Comparison of ENCODE assay signal across 9 cellular contexts in genomic region chr15:64731012-64731806, GRCh38. TPM values are rescaled to one million over a fixed set of nuclear protein-coding genes. Genes with fewer than 3 reads are reported as not detected.
DNase-seq lines count a peak whose midpoint lies in the region; ATAC-seq, FAIRE-seq and TF ChIP-seq lines count a peak whose summit lies in the region.
"Had no signal": no experiment of that assay in that cellular context is flagged by ENCODE, and none has a peak within 500 bp of the region (broad histone marks: within the 10 kb centered on the region; RNA-seq: fewer than 3 reads in every experiment).

No MANE protein-coding gene starts in this region.

- peaks cover 2 to 14% of the 10 kb centered on the region in 2 experiments; a peak in 2 of 4 replicates for H3K79me2 ChIP-seq in H1 (ENCODE audit: control insufficient read depth in 1 of 2, insufficient read depth in 2 of 2, low read length in 2 of 2)

- H3K18ac ChIP-seq in H1 (ENCODE audit: extremely low read depth, low read length) = peak overlapping the region; percentile 49

- H2AFZ ChIP-seq in H1 (ENCODE audit: low read length) = no peak overlapping the region

- WGBS in H1 (ENCODE audit: extremely low coverage in 1 of 2, insufficient coverage in 1 of 2, insufficient read length in 1 of 2, insufficient replicate concordance in 2 of 2, low coverage in 1 of 2, low lambda C conversion rate in 2 of 2, missing lambda C conversion rate in 1 of 2), 2 experiments = 46% methylated on average over 16 of the region's 16 CpGs; no CpG with 5 or more reads in 1 of the 2 experiments

- H4K20me1 ChIP-seq in H1 (replicated peaks in 1 of 2; ENCODE audit: control insufficient read depth in 1 of 2, insufficient read depth in 2 of 2, low read length in 2 of 2) = peaks cover 2 to 4% of the 10 kb centered on the region in 2 experiments

- H3K4ac ChIP-seq in H1 (replicated peaks; ENCODE audit: insufficient read length, low read depth, low read length) = no peak overlapping the region

- H3K27ac Mint-ChIP-seq in activated CD8-positive, alpha-beta T cell treated with anti-CD3 and anti-CD28 coated beads for 36 hours = no peak overlapping the region
- peak overlapping the region; percentile 19 for H3K27ac Mint-ChIP-seq in mesothelial cell of epicardium

- no peak overlapping the region for H3K4me3 Mint-ChIP-seq in activated CD8-positive, alpha-beta T cell treated with anti-CD3 and anti-CD28 coated beads for 36 hours
- no peak overlapping the region for H3K4me3 Mint-ChIP-seq in mesothelial cell of epicardium

- no peaks in the 10 kb centered on the region for H3K23me2 ChIP-seq in H1 (ENCODE audit: low read depth, low read length)

- H3K36me3 Mint-ChIP-seq in activated CD8-positive, alpha-beta T cell treated with anti-CD3 and anti-CD28 coated beads for 36 hours (ENCODE audit: low read depth) = no peaks in the 10 kb centered on the region
- H3K36me3 Mint-ChIP-seq in mesothelial cell of epicardium = no peaks in the 10 kb centered on the region

- ATAC-seq in activated CD8-positive, alpha-beta T cell treated with anti-CD3 and anti-CD28 coated beads for 36 hours = peak; percentile 84
- no peak for ATAC-seq in GM21390 (IDR thresholded peaks at IDR 0.05; ENCODE audit: unreplicated experiment)

- intact Hi-C loops in activated CD8-positive, alpha-beta T cell treated with anti-CD3 and anti-CD28 coated beads for 36 hours (cut with micrococcal nuclease) = loop anchor here (5.0 kb wide), 2 partner anchors 81 to 176 kb away; no protein-coding TSS in a partner anchor

- CTCF ChIA-PET in activated CD8-positive, alpha-beta T cell treated with anti-CD3 and anti-CD28 coated beads for 36 hours (lab: Charles Lee) = interaction anchor here (0.6 to 8.5 kb wide), 23 partner anchors 9 to 344 kb away, joined by 3 to 249 read pairs (median 4); partner anchors contain the start of genes ANKDD1A and TRIP4
- CTCF ChIA-PET in H1 (lab: Charles Lee; ENCODE audit: partially characterized antibody) = interaction anchor here (0.5 to 46.3 kb wide), 33 partner anchors 10 to 312 kb away, joined by 3 to 883 read pairs (median 4); no protein-coding TSS in a partner anchor

- peak; percentile 98 for TF ChIP-seq RAD21 in H1 (IDR thresholded peaks at IDR 0.05 in 1 of 2, conservative IDR thresholded peaks at IDR 0.05 in 1 of 2; ENCODE audit: low read depth in 2 of 2, low read length in 2 of 2)

- no peak overlapping the region for H3K23ac ChIP-seq in H1 (ENCODE audit: insufficient read length)

- peak overlapping the region in 1 of 4 experiments; percentile 36; a peak in 1 of 7 replicates for H3K9ac ChIP-seq in H1 (replicated peaks in 1 of 4; ENCODE audit: extremely low read depth in 1 of 4, low read depth in 3 of 4, low read length in 3 of 4)

- peaks cover 2 to 27% (median 10%) of the 10 kb centered on the region in 4 experiments for H3K36me3 ChIP-seq in H1 (ENCODE audit: control insufficient read depth in 2 of 4, insufficient read depth in 4 of 4, low read length in 3 of 4)

- H3K4me2 ChIP-seq in H1 (ENCODE audit: insufficient read depth in 1 of 2, low read depth in 2 of 2, low read length in 2 of 2) = peak overlapping the region; percentile 36 to 52; a peak in 2 of 4 replicates

- peak overlapping the region; percentile 33 for H2BK120ac ChIP-seq in H1 (replicated peaks; ENCODE audit: low read depth, low read length)

- H4K8ac ChIP-seq in H1 (ENCODE audit: extremely low read depth, insufficient read depth, low read length) = no peak overlapping the region

- H3K4me1 ChIP-seq in H1 (replicated peaks in 1 of 4; ENCODE audit: control insufficient read depth in 3 of 4, insufficient read depth in 4 of 4, low read length in 3 of 4) = peaks cover 7 to 14% (median 10%) of the 10 kb centered on the region in 4 experiments

- H4K91ac ChIP-seq in H1 (replicated peaks; ENCODE audit: insufficient read length, low read length) = peak overlapping the region; percentile 58

- TF ChIP-seq CTCF in HL-60 (IDR thresholded peaks at IDR 0.05; ENCODE audit: insufficient read depth, low read length) (peak; percentile 65), H1 (IDR thresholded peaks at IDR 0.05; ENCODE audit: control extremely low read depth in 1 of 3, insufficient read depth in 1 of 3, low read depth in 1 of 3, low read length in 3 of 3) (peak; percentile 73 to 97 (median 95)), mesothelial cell of epicardium (IDR thresholded peaks at IDR 0.05; ENCODE audit: unreplicated experiment) (peak; percentile 82)
- TF ChIP-seq CTCF in activated CD8-positive, alpha-beta T cell treated with anti-CD3 and anti-CD28 coated beads for 36 hours (IDR thresholded peaks at IDR 0.05) = peak; percentile 96

- H3K9me3 Mint-ChIP-seq in activated CD8-positive, alpha-beta T cell treated with anti-CD3 and anti-CD28 coated beads for 36 hours = no peaks in the 10 kb centered on the region
- H3K9me3 Mint-ChIP-seq in mesothelial cell of epicardium = no peaks in the 10 kb centered on the region

- TF ChIP-seq POLR2A in H1 (IDR thresholded peaks at IDR 0.05; ENCODE audit: control extremely low read depth in 1 of 2, low read depth in 2 of 2, low read length in 2 of 2) = no peak; a peak in 1 of 3 replicates

- 0 out of 3 replicates have a peak, but pooled peaks of 1 of the 2 experiments have one; percentile 24 for TF ChIP-seq EP300 in H1 (IDR thresholded peaks at IDR 0.05; ENCODE audit: borderline replicate concordance in 1 of 2, low read depth in 2 of 2, low read length in 2 of 2)

- peaks cover 6% of the 10 kb centered on the region for H3K4me1 Mint-ChIP-seq in activated CD8-positive, alpha-beta T cell treated with anti-CD3 and anti-CD28 coated beads for 36 hours (ENCODE audit: low read depth)
- H3K4me1 Mint-ChIP-seq in mesothelial cell of epicardium = peaks cover 7% of the 10 kb centered on the region

- peak overlapping the region; percentile 25 for H4K5ac ChIP-seq in H1 (ENCODE audit: insufficient read length, low read depth, low read length)

- H2AK5ac ChIP-seq in H1 (ENCODE audit: low read depth, low read length) = no peak overlapping the region

- H3K27me3 Mint-ChIP-seq in activated CD8-positive, alpha-beta T cell treated with anti-CD3 and anti-CD28 coated beads for 36 hours = peaks cover 2% of the 10 kb centered on the region
- no peaks in the 10 kb centered on the region for H3K27me3 Mint-ChIP-seq in mesothelial cell of epicardium (ENCODE audit: low read depth)

- POLR2A ChIA-PET in activated CD8-positive, alpha-beta T cell treated with anti-CD3 and anti-CD28 coated beads for 36 hours (lab: Charles Lee) = interaction anchor here (1.2 kb wide), 1 partner anchor 11 kb away, joined by 4 read pairs; no protein-coding TSS in a partner anchor
- POLR2A ChIA-PET in H1 (lab: Charles Lee; ENCODE audit: partially characterized antibody) = interaction anchor here (0.6 to 59.2 kb wide), 21 partner anchors 12 to 304 kb away, joined by 3 to 1192 read pairs (median 6); partner anchors contain the start of gene PIF1

- H3K27ac ChIP-seq in HL-60 (replicated peaks) (no peak overlapping the region), H1 (ENCODE audit: low read depth, low read length) (no peak overlapping the region)

- peak; percentile 84 for DNase-seq in COR-L47 (lab: John Stamatoyannopoulos, UW)
- peak; percentile 51 to 80 for DNase-seq in HL-60 (ENCODE audit: low read depth in 1 of 2, low spot score in 1 of 2)
- DNase-seq in NCI-H82 treated with DMSO at 0.1 percent for 48 hours (lab: John Stamatoyannopoulos, UW; ENCODE audit: unreplicated experiment) = peak; percentile 77
- DNase-seq in activated CD8-positive, alpha-beta T cell treated with anti-CD3 and anti-CD28 coated beads for 36 hours = peak; percentile 93
- DNase-seq in H1 (ENCODE audit: low read depth in 1 of 2, low spot score in 2 of 2) = peak; percentile 69 to 97
- DNase-seq in mesothelial cell of epicardium (ENCODE audit: low spot score in 2 of 2, unreplicated experiment in 2 of 2) = peak; percentile 78 to 95
- peak; percentile 70 to 85 for DNase-seq in stimulated activated CD8-positive, alpha-beta memory T cell treated with anti-CD3 and anti-CD28 coated beads, Interleukin-2, amount 100 ng/mL, for 48 hours (ENCODE audit: low read depth in 2 of 2)

- H2BK5ac ChIP-seq in H1 (ENCODE audit: low read depth, low read length) = peak overlapping the region; percentile 72

- no peak overlapping the region for H3K14ac ChIP-seq in H1 (ENCODE audit: insufficient read length)

- H3K56ac ChIP-seq in H1 (replicated peaks; ENCODE audit: insufficient read length, low read depth, low read length) = peak overlapping the region; percentile 77

- H3K4me3 ChIP-seq in HL-60 (replicated peaks; ENCODE audit: insufficient read depth, low read length) (no peak overlapping the region), H1 (ENCODE audit: extremely low read depth in 1 of 4, insufficient read depth in 2 of 4, low read depth in 3 of 4, low read length in 4 of 4) (peak overlapping the region in 1 of 4 experiments; percentile 14; a peak in 1 of 8 replicates)

- H3K9me3 ChIP-seq in H1 (ENCODE audit: insufficient read depth in 2 of 2, low read depth in 1 of 2, low read length in 1 of 2) = no peaks in the 10 kb centered on the region

- H3K27me3 ChIP-seq in HL-60 (ENCODE audit: insufficient read depth, poor library complexity, severe bottlenecking) (no peaks in the 10 kb centered on the region), H1 (replicated peaks in 1 of 4; ENCODE audit: control insufficient read depth in 3 of 4, extremely low read depth in 1 of 4, insufficient read depth in 3 of 4, low read length in 3 of 4) (no peaks in the 10 kb centered on the region)

- H2BK20ac ChIP-seq in H1 (ENCODE audit: low read length) = peak overlapping the region; percentile 27; the same call in 1 of the 2 replicates

- peak overlapping the region; percentile 6; the same call in 1 of the 2 replicates for H2BK15ac ChIP-seq in H1 (ENCODE audit: low read length)

- H2BK12ac ChIP-seq in H1 (ENCODE audit: low read depth, low read length) = peak overlapping the region; percentile 52; the same call in 1 of the 2 replicates

- FAIRE-seq in H1 (lab: Jason Lieb, UNC) = no peak

- H3K79me1 ChIP-seq in H1 (ENCODE audit: low read depth, low read length) = peaks cover 6% of the 10 kb centered on the region; the same call in 1 of the 2 replicates

TF ChIP-seq in H1, 55 proteins besides CTCF, POLR2A, EP300 and RAD21 (continues in another document):
- TF ChIP-seq YY1 (IDR thresholded peaks at IDR 0.05; ENCODE audit: low read depth, low read length) = no peak
- peak in 1 of 2 experiments; percentile 37; a peak in 1 of 4 replicates for TF ChIP-seq SIN3A (conservative IDR thresholded peaks at IDR 0.05 in 1 of 2, IDR thresholded peaks at IDR 0.05 in 1 of 2; ENCODE audit: low read depth in 1 of 2, low read length in 2 of 2)
- TF ChIP-seq RBBP5 (IDR thresholded peaks at IDR 0.05; ENCODE audit: borderline replicate concordance, low read depth, low read length) = no peak

RNA-seq across cellular contexts. Expression of gene RBPMS2, which starts 44.2 kb away (rescaled TPM):
- not detected for total RNA-seq in activated CD8-positive, alpha-beta T cell treated with anti-CD3 and anti-CD28 coated beads for 36 hours
- 238 and 243 TPM in 2 replicates for total RNA-seq in H1 (2021; fragmentation: NEBNext Ultra II Directional; extraction: Animal tissue kit (Norgen Biotek cat#: 25700))
- 55.8 and 104 TPM in 2 replicates for polyA plus RNA-seq in H1 (2011; rRNA removed)
- polyA plus RNA-seq in H1 (2011; cell fraction: cytosol; rRNA removed) = 31.2 TPM
- 88.9 TPM for polyA plus RNA-seq in H1 (2011; cell fraction: nucleus; rRNA removed)
- polyA plus RNA-seq in H1 (2012, experiment 1 of 2) = 145 to 173 TPM (median 167 TPM) in 4 replicates
- 212 TPM for polyA plus RNA-seq in H1 (2012, experiment 2 of 2)
- 218 TPM for polyA plus RNA-seq in H1 (2013, experiment 1 of 2)
- 220 TPM for polyA plus RNA-seq in H1 (2013, experiment 2 of 2)
- 28.4 and 38.8 TPM in 2 replicates for polyA minus RNA-seq in H1 (2011; rRNA and poly(A)+ RNA removed)
- polyA minus RNA-seq in H1 (2011; cell fraction: cytosol; rRNA and poly(A)+ RNA removed) = 90.8 TPM
- 44.7 TPM for polyA minus RNA-seq in H1 (2011; cell fraction: nucleus; rRNA and poly(A)+ RNA removed)
- total RNA-seq in mesothelial cell of epicardium = 14.3 to 17.8 TPM (median 14.6 TPM) in 3 replicates
- total RNA-seq: T-helper 1 cell treated with Interleukin-12 subunit alpha and Interleukin-12 subunit beta and Interleukin-4 antibody, amounts not matched to agents 30 ng/mL and 1 ng/mL, for 36 hours had no signal

Comparison
In these comparisons a context has a peak if more than half of its experiments do, and no peak if none do; other contexts are left out.
1. RNA of gene RBPMS2, which starts 44.2 kb away (total RNA-seq): 238 to 243 TPM in H1 and 14.3 to 17.8 TPM in mesothelial cell of epicardium; not detected in activated CD8-positive, alpha-beta T cell treated with anti-CD3 and anti-CD28 coated beads for 36 hours; every median in the first group is over 10 times any median in the second.
2. Peak in every context shown above with its lines, with median percentiles within 50 percentile points of each other: DNase-seq and CTCF ChIP-seq.